Comparison of ENCODE assay signal across 1 cellular context in genomic region chr1:246576709-246577032, GRCh38.
TF ChIP-seq lines count a peak whose summit lies in the region.

No MANE protein-coding gene starts in this region.

TF ChIP-seq in GM12878, 131 proteins besides CTCF, POLR2A, EP300 and RAD21:
- TF ChIP-seq RFX5 (IDR thresholded peaks at IDR 0.05; ENCODE audit: low read depth, low read length) (no peak), ATF7 (IDR thresholded peaks at IDR 0.05; ENCODE audit: low read depth) (no peak), IKZF1 (conservative IDR thresholded peaks at IDR 0.05) (no peak)
TF ChIP-seq in GM12878: peak in this region for 0.
